8 cellular contexts compared by ENCODE assay signal in genomic region chr12:26125451-26126339, GRCh38. TPM values are rescaled to one million over a fixed set of nuclear protein-coding genes. Genes with fewer than 3 reads are reported as not detected.
DNase-seq lines count a peak whose midpoint lies in the region; ATAC-seq and TF ChIP-seq lines count a peak whose summit lies in the region.

No MANE protein-coding gene starts in this region.

- no peak for TF ChIP-seq CTCF in Calu3 (IDR thresholded peaks at IDR 0.05; ENCODE audit: unreplicated experiment)
- no peak for TF ChIP-seq CTCF in cardiac fibroblast (IDR thresholded peaks at IDR 0.05; ENCODE audit: low read depth, low read length)

- H3K27ac Mint-ChIP-seq in Calu3 (ENCODE audit: unreplicated experiment), result peak overlapping the region; percentile 92

- peaks cover 18% of the 10 kb centered on the region for H3K27me3 Mint-ChIP-seq in Calu3 (ENCODE audit: unreplicated experiment)

- no peaks in the 10 kb centered on the region for H3K9me3 Mint-ChIP-seq in Calu3 (ENCODE audit: low read depth, unreplicated experiment)

- intact Hi-C loops in Calu3 (cut with micrococcal nuclease; ENCODE audit: unreplicated experiment), result loop anchor here (2.0 kb wide), 1 partner anchor 27 kb away; no protein-coding TSS in a partner anchor
- intact Hi-C loops in sciatic nerve (cut with DNase I), result no loop called here

- DNase-seq in Calu3 (peak; percentile 85), HuH-7.5 (ENCODE audit: low spot score) (peak; percentile 80), cardiac fibroblast (ENCODE audit: low read depth in 2 of 2) (peak; percentile 63 to 77), iPS-NIHi7 (ENCODE audit: extremely low spot score) (peak; percentile 79), sciatic nerve (ENCODE audit: low spot score) (peak; percentile 82)
- no peak for DNase-seq in effector CD4-positive, alpha-beta T cell

- peak overlapping the region; percentile 79 for H3K4me3 Mint-ChIP-seq in Calu3 (ENCODE audit: low read depth, unreplicated experiment)

- peaks cover 30% of the 10 kb centered on the region for H3K4me1 Mint-ChIP-seq in Calu3 (ENCODE audit: low read depth, unreplicated experiment)

- CTCF ChIA-PET in Calu3 (lab: Charles Lee), result interaction anchor here (0.8 to 4.3 kb wide), 3 partner anchors 28 to 149 kb away, joined by 3 to 26 read pairs (median 7); no protein-coding TSS in a partner anchor

- peak overlapping the region; percentile 63 for H3K4me3 ChIP-seq in cardiac fibroblast (replicated peaks in 1 of 2; ENCODE audit: low read depth in 2 of 2, low read length in 2 of 2)

- H3K36me3 Mint-ChIP-seq in Calu3 (ENCODE audit: insufficient read depth, unreplicated experiment), result peaks cover 60% of the 10 kb centered on the region

- TSS peak; percentile 79 for BruUV-seq in Calu3 (replicated peaks; lab: Mats Ljungman, UMichigan)

- ATAC-seq in GM21367 (IDR thresholded peaks at IDR 0.05; ENCODE audit: unreplicated experiment) (peak; percentile 15), SK-N-SH treated with all-trans-retinoic acid at 6 μM for 48 hours (peak; percentile 77), sciatic nerve (peak; percentile 57)

TF ChIP-seq in SK-N-SH treated with all-trans-retinoic acid at 6 μM for 48 hours, 23 proteins besides CTCF, POLR2A, EP300 and RAD21:
- no peak for TF ChIP-seq CSRNP3 (CRISPR knock-in tag; IDR thresholded peaks at IDR 0.05)
- TF ChIP-seq ZNF8 (CRISPR knock-in tag; IDR thresholded peaks at IDR 0.05), result no peak
- TF ChIP-seq ZC3H10 (CRISPR knock-in tag; IDR thresholded peaks at IDR 0.05), result no peak
- no peak for TF ChIP-seq GLIS3 (CRISPR knock-in tag; IDR thresholded peaks at IDR 0.05)
- TF ChIP-seq RARB (CRISPR knock-in tag; IDR thresholded peaks at IDR 0.05), result no peak
- TF ChIP-seq ZNF565 (CRISPR knock-in tag; conservative IDR thresholded peaks at IDR 0.05; ENCODE audit: low read depth), result no peak
- no peak for TF ChIP-seq CSDC2 (CRISPR knock-in tag; IDR thresholded peaks at IDR 0.05)
- TF ChIP-seq PPARA (CRISPR knock-in tag; IDR thresholded peaks at IDR 0.05; ENCODE audit: borderline replicate concordance), result no peak
- TF ChIP-seq ISL1 (CRISPR knock-in tag; IDR thresholded peaks at IDR 0.05), result no peak
- TF ChIP-seq TSHZ2 (CRISPR knock-in tag; IDR thresholded peaks at IDR 0.05), result no peak
- TF ChIP-seq ZFP3 (CRISPR knock-in tag; IDR thresholded peaks at IDR 0.05), result no peak
- TF ChIP-seq POU6F1 (CRISPR knock-in tag; IDR thresholded peaks at IDR 0.05; ENCODE audit: borderline replicate concordance, low read depth), result no peak
- TF ChIP-seq, protein P1, sequence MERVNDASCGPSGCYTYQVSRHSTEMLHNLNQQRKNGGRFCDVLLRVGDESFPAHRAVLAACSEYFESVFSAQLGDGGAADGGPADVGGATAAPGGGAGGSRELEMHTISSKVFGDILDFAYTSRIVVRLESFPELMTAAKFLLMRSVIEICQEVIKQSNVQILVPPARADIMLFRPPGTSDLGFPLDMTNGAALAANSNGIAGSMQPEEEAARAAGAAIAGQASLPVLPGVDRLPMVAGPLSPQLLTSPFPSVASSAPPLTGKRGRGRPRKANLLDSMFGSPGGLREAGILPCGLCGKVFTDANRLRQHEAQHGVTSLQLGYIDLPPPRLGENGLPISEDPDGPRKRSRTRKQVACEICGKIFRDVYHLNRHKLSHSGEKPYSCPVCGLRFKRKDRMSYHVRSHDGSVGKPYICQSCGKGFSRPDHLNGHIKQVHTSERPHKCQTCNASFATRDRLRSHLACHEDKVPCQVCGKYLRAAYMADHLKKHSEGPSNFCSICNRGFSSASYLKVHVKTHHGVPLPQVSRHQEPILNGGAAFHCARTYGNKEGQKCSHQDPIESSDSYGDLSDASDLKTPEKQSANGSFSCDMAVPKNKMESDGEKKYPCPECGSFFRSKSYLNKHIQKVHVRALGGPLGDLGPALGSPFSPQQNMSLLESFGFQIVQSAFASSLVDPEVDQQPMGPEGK (CRISPR knock-in tag; IDR thresholded peaks at IDR 0.05; ENCODE audit: borderline replicate concordance), result no peak
- no peak for TF ChIP-seq ZNF70 (CRISPR knock-in tag; IDR thresholded peaks at IDR 0.05)
- TF ChIP-seq TOX (CRISPR knock-in tag; IDR thresholded peaks at IDR 0.05; ENCODE audit: borderline replicate concordance), result no peak
- TF ChIP-seq, protein P2, sequence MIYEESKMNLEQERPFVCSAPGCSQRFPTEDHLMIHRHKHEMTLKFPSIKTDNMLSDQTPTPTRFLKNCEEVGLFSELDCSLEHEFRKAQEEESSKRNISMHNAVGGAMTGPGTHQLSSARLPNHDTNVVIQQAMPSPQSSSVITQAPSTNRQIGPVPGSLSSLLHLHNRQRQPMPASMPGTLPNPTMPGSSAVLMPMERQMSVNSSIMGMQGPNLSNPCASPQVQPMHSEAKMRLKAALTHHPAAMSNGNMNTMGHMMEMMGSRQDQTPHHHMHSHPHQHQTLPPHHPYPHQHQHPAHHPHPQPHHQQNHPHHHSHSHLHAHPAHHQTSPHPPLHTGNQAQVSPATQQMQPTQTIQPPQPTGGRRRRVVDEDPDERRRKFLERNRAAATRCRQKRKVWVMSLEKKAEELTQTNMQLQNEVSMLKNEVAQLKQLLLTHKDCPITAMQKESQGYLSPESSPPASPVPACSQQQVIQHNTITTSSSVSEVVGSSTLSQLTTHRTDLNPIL (CRISPR knock-in tag; IDR thresholded peaks at IDR 0.05; ENCODE audit: low read depth), result no peak
- no peak for TF ChIP-seq TCF4 (CRISPR knock-in tag; IDR thresholded peaks at IDR 0.05; ENCODE audit: borderline replicate concordance)
- TF ChIP-seq ESRRG (CRISPR knock-in tag; IDR thresholded peaks at IDR 0.05), result no peak
- no peak for TF ChIP-seq ZFP30 (CRISPR knock-in tag; IDR thresholded peaks at IDR 0.05)
- TF ChIP-seq SNAI2 (CRISPR knock-in tag; IDR thresholded peaks at IDR 0.05), result no peak

RNA-seq across cellular contexts. Expression of gene BHLHE41, which starts 0.9 kb away (rescaled TPM):
- 44.1 and 54.1 TPM in 2 replicates for total RNA-seq in Calu3 (2022)
- 64.4 TPM for total RNA-seq in sciatic nerve

Comparison
In these comparisons a context has a peak if more than half of its experiments do, and no peak if none do; other contexts are left out.
1. ATAC-seq: peak in every context shown above with its lines; median percentile 77 in SK-N-SH treated with all-trans-retinoic acid at 6 μM for 48 hours; 57 in sciatic nerve; 15 in GM21367.